16 cellular contexts compared by ENCODE assay signal in the genomic region with DNA sequence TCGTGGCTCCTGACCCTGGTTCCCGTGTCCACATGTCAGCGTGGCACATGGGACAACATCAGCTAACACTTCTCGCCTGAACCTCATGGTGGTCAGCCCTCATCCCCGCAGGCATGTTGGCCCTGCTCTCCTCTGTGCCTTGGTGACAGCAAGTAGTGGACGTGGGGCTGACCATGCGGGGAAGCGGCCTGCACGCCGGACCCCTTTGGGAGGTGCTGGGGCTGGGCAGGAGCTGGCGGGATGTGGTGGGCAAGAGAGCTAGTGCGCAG.
DNase-seq lines count a peak whose midpoint lies in the region; ATAC-seq, FAIRE-seq and TF ChIP-seq lines count a peak whose summit lies in the region.
"Had no signal": no experiment of that assay in that cellular context is flagged by ENCODE, and none has a peak within 500 bp of the region (broad histone marks: within the 10 kb centered on the region; RNA-seq: fewer than 3 reads in every experiment).

No MANE protein-coding gene starts in this region.

- H3K9ac ChIP-seq in HepG2 (ENCODE audit: insufficient read depth, low read depth, low read length) (no peak overlapping the region), K562 (ENCODE audit: insufficient read depth in 1 of 2, low read depth in 2 of 2, low read length in 2 of 2) (no peak overlapping the region)
- H3K9ac ChIP-seq: BLaER1 had no signal

- no peaks in the 10 kb centered on the region for H3K4me1 Mint-ChIP-seq in activated T-cell treated with anti-CD3 and anti-CD28 coated beads, Interleukin-2, amount 50 U/mL, for 4 hours (ENCODE audit: low read depth)
- H3K4me1 Mint-ChIP-seq: CD4-positive, CD25-positive, alpha-beta regulatory T cell had no signal

- H3K27ac ChIP-seq in HepG2 (ENCODE audit: extremely low read length, insufficient read depth, low read length), result no peak overlapping the region
- no peak overlapping the region for H3K27ac ChIP-seq in right lobe of liver
- no peak overlapping the region for H3K27ac ChIP-seq in K562 (ENCODE audit: extremely low read depth, low read depth, low read length)
- H3K27ac ChIP-seq in osteoblast (ENCODE audit: low read depth, low read length), result no peak overlapping the region
- H3K27ac ChIP-seq: BLaER1, HL-60 had no signal

- H3K4me1 ChIP-seq in HepG2 (ENCODE audit: insufficient read depth, low read length) (no peaks in the 10 kb centered on the region), right lobe of liver (no peaks in the 10 kb centered on the region), K562 (replicated peaks in 1 of 2; ENCODE audit: control insufficient read depth in 2 of 2, insufficient read depth in 2 of 2, low read length in 2 of 2) (peaks cover 0 to 5% of the 10 kb centered on the region in 2 experiments; a peak in 1 of 5 replicates), osteoblast (ENCODE audit: insufficient read depth, low read length) (no peaks in the 10 kb centered on the region)

- no peaks in the 10 kb centered on the region for H4K20me1 ChIP-seq in HepG2 (ENCODE audit: insufficient read depth, low read length)
- no peaks in the 10 kb centered on the region for H4K20me1 ChIP-seq in K562 (replicated peaks; ENCODE audit: control insufficient read depth, insufficient read depth, low read length)
- H4K20me1 ChIP-seq in osteoblast (ENCODE audit: insufficient read depth, low read length), result no peaks in the 10 kb centered on the region
- H4K20me1 ChIP-seq: BLaER1 had no signal

- no peak for DNase-seq in HepG2 (ENCODE audit: low spot score)
- DNase-seq in right lobe of liver, result no peak
- no peak for DNase-seq in K562 (ENCODE audit: extremely low read depth in 1 of 4, low spot score in 3 of 4)
- DNase-seq in osteoblast (ENCODE audit: insufficient read length, low spot score, missing footprints), result peak; percentile 81
- DNase-seq in activated T-cell treated with anti-CD3 and anti-CD28 coated beads, Interleukin-2, amount 50 U/mL, for 4 hours, result no peak
- no peak for DNase-seq in activated CD4-positive, alpha-beta T cell treated with anti-CD3 and anti-CD28 coated beads, Interleukin-2, amount 50 U/mL, for 48 hours
- no peak for DNase-seq in activated naive CD4-positive, alpha-beta T cell treated with anti-CD3 and anti-CD28 coated beads, Interleukin-2, amount 50 U/mL, for 72 hours (ENCODE audit: low spot score in 2 of 2)
- DNase-seq: 8988T; AML-193; CD4-positive, CD25-positive, alpha-beta regulatory T cell; DMS53; H7 had no signal

- 83% methylated on average over 12 of the region's 12 CpGs for WGBS in HepG2 (ENCODE audit: low lambda C conversion rate)
- 81% methylated on average over 9 of the region's 12 CpGs for WGBS in right lobe of liver (ENCODE audit: insufficient coverage, low coverage, low lambda C conversion rate, missing lambda C conversion rate)
- 90% methylated on average over 5 of the region's 12 CpGs for WGBS in K562 (ENCODE audit: insufficient coverage, low coverage, missing lambda C conversion rate)

- no peak for TF ChIP-seq EP300 in HepG2 (IDR thresholded peaks at IDR 0.05; ENCODE audit: low read depth in 2 of 2, low read length in 2 of 2)
- TF ChIP-seq EP300 in HepG2 (CRISPR knock-in tag; IDR thresholded peaks at IDR 0.05; ENCODE audit: borderline replicate concordance), result no peak
- TF ChIP-seq EP300 in K562 (IDR thresholded peaks at IDR 0.05; ENCODE audit: low read length), result no peak

- intact Hi-C loops in HepG2 (cut with micrococcal nuclease; ENCODE audit: unreplicated experiment) (no loop called here), right lobe of liver (cut with DNase I) (no loop called here), K562 (cut with micrococcal nuclease) (no loop called here)

- TF ChIP-seq CTCF in HepG2 (CRISPR knock-in tag; IDR thresholded peaks at IDR 0.05), result no peak
- no peak for TF ChIP-seq CTCF in right lobe of liver (IDR thresholded peaks at IDR 0.05)
- TF ChIP-seq CTCF in K562 (IDR thresholded peaks at IDR 0.05 in 2 of 3, conservative IDR thresholded peaks at IDR 0.05 in 1 of 3; ENCODE audit: insufficient read depth in 2 of 3, low read depth in 1 of 3, low read length in 3 of 3), result no peak
- no peak for TF ChIP-seq CTCF in osteoblast (IDR thresholded peaks at IDR 0.05; ENCODE audit: extremely low read depth, low read depth, low read length)

- H3K27me3 ChIP-seq in HepG2 (ENCODE audit: control insufficient read depth in 1 of 2, insufficient read depth in 2 of 2, low read length in 2 of 2), result no peaks in the 10 kb centered on the region
- H3K27me3 ChIP-seq in right lobe of liver, result no peaks in the 10 kb centered on the region
- H3K27me3 ChIP-seq in K562 (ENCODE audit: control insufficient read depth in 2 of 2, insufficient read depth in 2 of 2, low read length in 2 of 2), result no peaks in the 10 kb centered on the region
- no peaks in the 10 kb centered on the region for H3K27me3 ChIP-seq in osteoblast (ENCODE audit: insufficient read depth, low read length)
- H3K27me3 ChIP-seq: BLaER1 had no signal

- POLR2A ChIA-PET in HepG2 (lab: Yijun Ruan, JAX), result no interaction called here
- POLR2A ChIA-PET in K562 (lab: Yijun Ruan, JAX), result interaction anchor here (0.7 kb wide), 1 partner anchor 11 kb away, joined by 4 read pairs; no protein-coding TSS in a partner anchor

- H3K9me3 Mint-ChIP-seq in activated T-cell treated with anti-CD3 and anti-CD28 coated beads, Interleukin-2, amount 50 U/mL, for 4 hours, result no peaks in the 10 kb centered on the region
- H3K9me3 Mint-ChIP-seq in activated naive CD4-positive, alpha-beta T cell treated with anti-CD3 and anti-CD28 coated beads, Interleukin-2, amount 50 U/mL, for 72 hours, result no peaks in the 10 kb centered on the region
- H3K9me3 Mint-ChIP-seq: CD4-positive, CD25-positive, alpha-beta regulatory T cell; GM23338 had no signal

- no peaks in the 10 kb centered on the region for H3K27me3 Mint-ChIP-seq in activated T-cell treated with anti-CD3 and anti-CD28 coated beads, Interleukin-2, amount 50 U/mL, for 4 hours (ENCODE audit: low read depth)
- H3K27me3 Mint-ChIP-seq: CD4-positive, CD25-positive, alpha-beta regulatory T cell had no signal

- H3K9me1 ChIP-seq in K562 (ENCODE audit: control insufficient read depth, insufficient read depth, low read length), result no peaks in the 10 kb centered on the region

- H3K9me3 ChIP-seq in HepG2 (ENCODE audit: low read length), result no peaks in the 10 kb centered on the region
- no peaks in the 10 kb centered on the region for H3K9me3 ChIP-seq in right lobe of liver
- no peaks in the 10 kb centered on the region for H3K9me3 ChIP-seq in K562 (replicated peaks; ENCODE audit: control insufficient read depth, insufficient read depth, low read depth, low read length)
- no peaks in the 10 kb centered on the region for H3K9me3 ChIP-seq in osteoblast (ENCODE audit: low read depth, low read length)
- H3K9me3 ChIP-seq: BLaER1 had no signal

- no peak overlapping the region for H3K4me3 Mint-ChIP-seq in activated T-cell treated with anti-CD3 and anti-CD28 coated beads, Interleukin-2, amount 50 U/mL, for 4 hours
- H3K4me3 Mint-ChIP-seq: CD4-positive, CD25-positive, alpha-beta regulatory T cell; GM23338 had no signal

- ATAC-seq in HepG2 (no peak), right lobe of liver (no peak), K562 (no peak)
- no peak for ATAC-seq in activated T-cell treated with anti-CD3 and anti-CD28 coated beads, Interleukin-2, amount 50 U/mL, for 4 hours
- no peak for ATAC-seq in activated naive CD4-positive, alpha-beta T cell treated with anti-CD3 and anti-CD28 coated beads, Interleukin-2, amount 50 U/mL, for 72 hours
- ATAC-seq: GM23338 had no signal

- in situ Hi-C loops in HepG2 (cut with HindIII; ENCODE audit: extremely low pct_ligation_motif_present, low pct_unique_long_range_greater_than_20kb), result no loop called here
- in situ Hi-C loops in K562 (cut with MboI), result no loop called here

- no peak for TF ChIP-seq POLR2A in HepG2 (IDR thresholded peaks at IDR 0.05; ENCODE audit: insufficient read depth in 1 of 2, low read depth in 2 of 2, low read length in 2 of 2)
- TF ChIP-seq POLR2A in right lobe of liver (IDR thresholded peaks at IDR 0.05), result no peak
- TF ChIP-seq POLR2A in K562 (conservative IDR thresholded peaks at IDR 0.05), result no peak

- H3K27ac Mint-ChIP-seq in activated naive CD4-positive, alpha-beta T cell treated with anti-CD3 and anti-CD28 coated beads, Interleukin-2, amount 50 U/mL, for 72 hours, result no peak overlapping the region
- H3K27ac Mint-ChIP-seq: CD4-positive, CD25-positive, alpha-beta regulatory T cell; GM23338 had no signal

- H3K36me3 ChIP-seq in HepG2 (replicated peaks in 1 of 2; ENCODE audit: control insufficient read depth in 1 of 2, insufficient read depth in 2 of 2, low read length in 2 of 2) (peaks cover 16% of the 10 kb centered on the region in 2 experiments; a peak in 4 of 5 replicates), right lobe of liver (peaks cover 0 to 3% (median 0%) of the 10 kb centered on the region in 4 donors), K562 (ENCODE audit: control insufficient read depth, insufficient read depth, low read length) (no peaks in the 10 kb centered on the region), osteoblast (ENCODE audit: insufficient read depth, low read length) (no peaks in the 10 kb centered on the region)

- H3K36me3 Mint-ChIP-seq in activated T-cell treated with anti-CD3 and anti-CD28 coated beads, Interleukin-2, amount 50 U/mL, for 4 hours (ENCODE audit: insufficient read depth), result peaks cover 7% of the 10 kb centered on the region
- H3K36me3 Mint-ChIP-seq in activated naive CD4-positive, alpha-beta T cell treated with anti-CD3 and anti-CD28 coated beads, Interleukin-2, amount 50 U/mL, for 72 hours, result no peaks in the 10 kb centered on the region

- H3K79me2 ChIP-seq in HepG2 (ENCODE audit: insufficient read depth, low read length), result no peaks in the 10 kb centered on the region
- no peaks in the 10 kb centered on the region for H3K79me2 ChIP-seq in K562 (ENCODE audit: control insufficient read depth, insufficient read depth, low read length)
- H3K79me2 ChIP-seq in osteoblast (ENCODE audit: insufficient read depth, low read length), result no peaks in the 10 kb centered on the region

- H3K4me3 ChIP-seq in HepG2 (replicated peaks in 1 of 3; ENCODE audit: insufficient read depth in 1 of 3, low read depth in 2 of 3, low read length in 3 of 3) (no peak overlapping the region), right lobe of liver (no peak overlapping the region), K562 (no peak overlapping the region), osteoblast (ENCODE audit: insufficient read depth, low read length) (no peak overlapping the region)
- H3K4me3 ChIP-seq: BLaER1, GM23338 had no signal

- FAIRE-seq in HepG2 (lab: Jason Lieb, UNC), result no peak
- FAIRE-seq in K562 (lab: Jason Lieb, UNC), result no peak
- FAIRE-seq: GM18507 had no signal

- no peak overlapping the region for H2AFZ ChIP-seq in HepG2 (ENCODE audit: low read length)
- no peak overlapping the region for H2AFZ ChIP-seq in K562 (ENCODE audit: low read depth, low read length)
- H2AFZ ChIP-seq in osteoblast (ENCODE audit: low read length), result no peak overlapping the region
- H2AFZ ChIP-seq: GM23338 had no signal

- no TSS peak for BruUV-seq in HepG2 (replicated peaks; lab: Mats Ljungman, UMichigan)
- BruUV-seq in K562 (replicated peaks; lab: Mats Ljungman, UMichigan), result no TSS peak

- TF ChIP-seq RAD21 in HepG2 (CRISPR knock-in tag; IDR thresholded peaks at IDR 0.05), result no peak
- TF ChIP-seq RAD21 in K562 (CRISPR knock-in tag; conservative IDR thresholded peaks at IDR 0.05 in 1 of 2, IDR thresholded peaks at IDR 0.05 in 1 of 2), result no peak

- CTCF ChIA-PET in HepG2 (lab: Yijun Ruan, JAX; ENCODE audit: low intra/inter-chr PET ratio, low total read pairs) (no interaction called here), K562 (lab: Yijun Ruan, JAX; ENCODE audit: low intra/inter-chr PET ratio) (no interaction called here)

- H3K4me2 ChIP-seq in HepG2 (ENCODE audit: low read depth, low read length) (no peak overlapping the region), K562 (ENCODE audit: insufficient read depth, low read length) (no peak overlapping the region), osteoblast (ENCODE audit: insufficient read depth, low read length) (no peak overlapping the region)
- H3K4me2 ChIP-seq: BLaER1, GM23338 had no signal
